Comparison of ENCODE assay signal across 17 cellular contexts in genomic region chr17:16961792-16962191, GRCh38. TPM values are rescaled to one million over a fixed set of nuclear protein-coding genes. Genes with fewer than 3 reads are reported as not detected.
DNase-seq lines count a peak whose midpoint lies in the region; ATAC-seq, FAIRE-seq and TF ChIP-seq lines count a peak whose summit lies in the region.
"Had no signal": no experiment of that assay in that cellular context is flagged by ENCODE, and none has a peak within 500 bp of the region (broad histone marks: within the 10 kb centered on the region; RNA-seq: fewer than 3 reads in every experiment).

No MANE protein-coding gene starts in this region.

- H3K4me3 ChIP-seq in IMR-90 (ENCODE audit: insufficient read depth, low read depth, low read length) = no peak overlapping the region
- H3K4me3 ChIP-seq: BLaER1, GM23248 had no signal

- no peak overlapping the region for H4K5ac ChIP-seq in IMR-90 (ENCODE audit: low read depth, low read length)

- in situ Hi-C loops in IMR-90 (cut with MboI; ENCODE audit: low sequenced_read_pairs) = no loop called here

- H3K79me1 ChIP-seq in IMR-90 (ENCODE audit: low read depth in 1 of 2, low read length in 2 of 2) = no peaks in the 10 kb centered on the region

- H3K4me3 Mint-ChIP-seq in activated B cell treated with CpG ODN at 0.5 μM for 24 hours = peak overlapping the region; percentile 25
- peak overlapping the region; percentile 10 for H3K4me3 Mint-ChIP-seq in stimulated activated memory B cell treated with anti-CD40 and anti-IgM and Interleukin-4, amounts not matched to agents 10 μg/mL and 1 μg/mL and 100 μg/mL, for 72 hours
- H3K4me3 Mint-ChIP-seq: CD8-positive, alpha-beta memory T cell had no signal

- no peak overlapping the region for H3K4me2 ChIP-seq in IMR-90 (ENCODE audit: low read depth, low read length)
- H3K4me2 ChIP-seq: BLaER1 had no signal

- dilution Hi-C loops in IMR-90 (cut with HindIII; ENCODE audit: low sequenced_read_pairs, unreplicated experiment) = no loop called here

- H3K36me3 ChIP-seq in IMR-90 (ENCODE audit: control insufficient read depth, insufficient read depth, low read length) = no peaks in the 10 kb centered on the region
- H3K36me3 ChIP-seq: BLaER1 had no signal

- H3K56ac ChIP-seq in IMR-90 (ENCODE audit: extremely low read depth, insufficient read depth, low read length) = no peak overlapping the region

- H3K9me3 Mint-ChIP-seq in activated B cell treated with CpG ODN at 0.5 μM for 24 hours = peaks cover 12% of the 10 kb centered on the region
- peaks cover 3% of the 10 kb centered on the region for H3K9me3 Mint-ChIP-seq in stimulated activated memory B cell treated with anti-CD40 and anti-IgM and Interleukin-4, amounts not matched to agents 10 μg/mL and 1 μg/mL and 100 μg/mL, for 72 hours
- H3K9me3 Mint-ChIP-seq: CD8-positive, alpha-beta memory T cell had no signal

- no peak overlapping the region for H2BK5ac ChIP-seq in IMR-90 (ENCODE audit: low read depth, low read length, poor library complexity, severe bottlenecking)

- H3K14ac ChIP-seq in IMR-90 (replicated peaks; ENCODE audit: low read depth, low read length) = no peak overlapping the region

- H4K91ac ChIP-seq in IMR-90 (ENCODE audit: insufficient read depth, low read depth, low read length) = no peak overlapping the region

- no peak overlapping the region for H2AK9ac ChIP-seq in IMR-90 (replicated peaks; ENCODE audit: low read depth, low read length, poor library complexity)

- CTCF ChIA-PET in IMR-90 (lab: Yijun Ruan, JAX) = no interaction called here
- CTCF ChIA-PET in activated B cell treated with CpG ODN at 0.5 μM for 24 hours (lab: Charles Lee) = no interaction called here

- peaks cover 79% of the 10 kb centered on the region for H3K36me3 Mint-ChIP-seq in activated B cell treated with CpG ODN at 0.5 μM for 24 hours (ENCODE audit: low read depth)
- peaks cover 86% of the 10 kb centered on the region for H3K36me3 Mint-ChIP-seq in stimulated activated memory B cell treated with anti-CD40 and anti-IgM and Interleukin-4, amounts not matched to agents 10 μg/mL and 1 μg/mL and 100 μg/mL, for 72 hours

- no peak overlapping the region for H2BK120ac ChIP-seq in IMR-90 (ENCODE audit: low read depth, low read length)

- DNase-seq in GM12891 (ENCODE audit: insufficient read length, low spot score) = no peak
- DNase-seq in IMR-90 = no peak
- no peak for DNase-seq in activated B cell treated with CpG ODN at 0.5 μM for 24 hours
- no peak for DNase-seq in kidney tubule cell (ENCODE audit: low spot score)
- DNase-seq: Caco-2; CD8-positive, alpha-beta memory T cell; DND-41; GF-D8; GM23248 had no signal

- H3K27ac Mint-ChIP-seq in activated B cell treated with CpG ODN at 0.5 μM for 24 hours = peak overlapping the region; percentile 76
- H3K27ac Mint-ChIP-seq in stimulated activated memory B cell treated with anti-CD40 and anti-IgM and Interleukin-4, amounts not matched to agents 10 μg/mL and 1 μg/mL and 100 μg/mL, for 72 hours = peak overlapping the region; percentile 98
- H3K27ac Mint-ChIP-seq: CD8-positive, alpha-beta memory T cell had no signal

- peak; percentile 43 for FAIRE-seq in GM12891 (lab: Jason Lieb, UNC)
- FAIRE-seq: A204.1, H54 had no signal

- TF ChIP-seq POLR2A in GM12891 (IDR thresholded peaks at IDR 0.05; ENCODE audit: low read depth, low read length) (no peak), IMR-90 (IDR thresholded peaks at IDR 0.05; ENCODE audit: low read depth, low read length) (no peak)

- H2AK5ac ChIP-seq in IMR-90 (ENCODE audit: low read depth, low read length) = no peak overlapping the region

- no TSS peak for BruUV-seq in IMR-90 (replicated peaks; lab: Mats Ljungman, UMichigan)

- H3K27me3 ChIP-seq in IMR-90 (ENCODE audit: control insufficient read depth, insufficient read depth, low read length) = peaks cover 14% of the 10 kb centered on the region
- H3K27me3 ChIP-seq: BLaER1 had no signal

- H2BK20ac ChIP-seq in IMR-90 (ENCODE audit: low read depth, low read length) = no peak overlapping the region

- ATAC-seq in IMR-90 (ENCODE audit: low read depth) = no peak
- no peak for ATAC-seq in activated B cell treated with CpG ODN at 0.5 μM for 24 hours (ENCODE audit: low read depth)
- ATAC-seq in stimulated activated memory B cell treated with anti-CD40 and anti-IgM and Interleukin-4, amounts not matched to agents 10 μg/mL and 1 μg/mL and 100 μg/mL, for 72 hours = peak; percentile 59
- no peak for ATAC-seq in GM19395 (IDR thresholded peaks at IDR 0.05; ENCODE audit: unreplicated experiment)
- ATAC-seq in HG03469 (IDR thresholded peaks at IDR 0.05; ENCODE audit: unreplicated experiment) = no peak

- H3K27ac ChIP-seq in IMR-90 (ENCODE audit: insufficient read depth, low read length) = no peak overlapping the region
- H3K27ac ChIP-seq: BLaER1, GM23248 had no signal

- no peaks in the 10 kb centered on the region for H3K27me3 Mint-ChIP-seq in activated B cell treated with CpG ODN at 0.5 μM for 24 hours
- no peaks in the 10 kb centered on the region for H3K27me3 Mint-ChIP-seq in stimulated activated memory B cell treated with anti-CD40 and anti-IgM and Interleukin-4, amounts not matched to agents 10 μg/mL and 1 μg/mL and 100 μg/mL, for 72 hours

- H3K9me1 ChIP-seq in IMR-90 (ENCODE audit: insufficient read depth, low read length) = no peaks in the 10 kb centered on the region

- peaks cover 4% of the 10 kb centered on the region; the same call in 1 of the 2 replicates for H3K9me3 ChIP-seq in IMR-90 (ENCODE audit: control insufficient read depth, insufficient read depth, low read length)

- H3K23ac ChIP-seq in IMR-90 (ENCODE audit: low read depth, low read length) = no peak overlapping the region

- intact Hi-C loops in IMR-90 (cut with micrococcal nuclease) (no loop called here), activated B cell treated with CpG ODN at 0.5 μM for 24 hours (cut with micrococcal nuclease) (loop anchor here (2.0 kb wide), 1 partner anchor 13 kb away; no protein-coding TSS in a partner anchor)

- no peak overlapping the region for H3K18ac ChIP-seq in IMR-90 (ENCODE audit: low read depth, low read length)

- H3K4ac ChIP-seq in IMR-90 (ENCODE audit: low read depth, low read length) = no peak overlapping the region

- no peak for TF ChIP-seq RAD21 in IMR-90 (IDR thresholded peaks at IDR 0.05; ENCODE audit: low read length)

- no peak overlapping the region for H3K9ac ChIP-seq in IMR-90 (ENCODE audit: low read depth, low read length)
- H3K9ac ChIP-seq: BLaER1, GM23248 had no signal

- POLR2A ChIA-PET in IMR-90 (lab: Charles Lee; ENCODE audit: unreplicated experiment) (no interaction called here), activated B cell treated with CpG ODN at 0.5 μM for 24 hours (lab: Charles Lee) (interaction anchor here (1.0 to 21.2 kb wide), 3 partner anchors 16 to 29 kb away, joined by 3 to 948 read pairs (median 337); no protein-coding TSS in a partner anchor)

- H4K8ac ChIP-seq in IMR-90 (ENCODE audit: low read depth in 2 of 2, low read length in 2 of 2) = no peak overlapping the region

- peaks cover 90% of the 10 kb centered on the region for H3K4me1 Mint-ChIP-seq in activated B cell treated with CpG ODN at 0.5 μM for 24 hours
- peaks cover 98% of the 10 kb centered on the region for H3K4me1 Mint-ChIP-seq in stimulated activated memory B cell treated with anti-CD40 and anti-IgM and Interleukin-4, amounts not matched to agents 10 μg/mL and 1 μg/mL and 100 μg/mL, for 72 hours
- H3K4me1 Mint-ChIP-seq: CD8-positive, alpha-beta memory T cell had no signal

- H2AFZ ChIP-seq in IMR-90 (replicated peaks; ENCODE audit: low read length, poor library complexity) = peak overlapping the region; percentile 5
- H2AFZ ChIP-seq: GM23248 had no signal

- no peak overlapping the region for H2BK15ac ChIP-seq in IMR-90 (ENCODE audit: low read depth, low read length)

- TF ChIP-seq CTCF in IMR-90 (conservative IDR thresholded peaks at IDR 0.05; ENCODE audit: low read depth, low read length) = no peak
- no peak for TF ChIP-seq CTCF in activated B cell treated with CpG ODN at 0.5 μM for 24 hours (IDR thresholded peaks at IDR 0.05)

- no peaks in the 10 kb centered on the region for H3K4me1 ChIP-seq in IMR-90 (ENCODE audit: control insufficient read depth, insufficient read depth, low read length)
- H3K4me1 ChIP-seq: BLaER1, Caco-2 had no signal

- WGBS in IMR-90 (ENCODE audit: extremely low coverage in 2 of 2, insufficient read length in 1 of 2), 2 experiments = 55% methylated on average over 3 of the region's 3 CpGs; no CpG with 5 or more reads in 1 of the 2 experiments

- H4K20me1 ChIP-seq in IMR-90 (ENCODE audit: insufficient read depth, low read length) = no peaks in the 10 kb centered on the region
- H4K20me1 ChIP-seq: BLaER1 had no signal

TF ChIP-seq in GM12891, 5 proteins besides CTCF, POLR2A, EP300 and RAD21:
- no peak for TF ChIP-seq POU2F2 (IDR thresholded peaks at IDR 0.05; ENCODE audit: low read depth, low read length)
- 0 out of 2 replicates have a peak, but pooled peaks have one; percentile 12 for TF ChIP-seq SPI1 (IDR thresholded peaks at IDR 0.05; ENCODE audit: low read depth, low read length)

TF ChIP-seq in IMR-90, 13 proteins besides CTCF, POLR2A, EP300 and RAD21 (continues in another document):
- no peak for TF ChIP-seq BHLHE40 (IDR thresholded peaks at IDR 0.05; ENCODE audit: low read depth, low read length)
- TF ChIP-seq, protein P1, sequence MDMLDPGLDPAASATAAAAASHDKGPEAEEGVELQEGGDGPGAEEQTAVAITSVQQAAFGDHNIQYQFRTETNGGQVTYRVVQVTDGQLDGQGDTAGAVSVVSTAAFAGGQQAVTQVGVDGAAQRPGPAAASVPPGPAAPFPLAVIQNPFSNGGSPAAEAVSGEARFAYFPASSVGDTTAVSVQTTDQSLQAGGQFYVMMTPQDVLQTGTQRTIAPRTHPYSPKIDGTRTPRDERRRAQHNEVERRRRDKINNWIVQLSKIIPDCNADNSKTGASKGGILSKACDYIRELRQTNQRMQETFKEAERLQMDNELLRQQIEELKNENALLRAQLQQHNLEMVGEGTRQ (IDR thresholded peaks at IDR 0.05; ENCODE audit: low read depth, low read length) = no peak
- TF ChIP-seq RCOR1 (IDR thresholded peaks at IDR 0.05; ENCODE audit: insufficient replicate concordance, low read length) = no peak
- TF ChIP-seq SMC3 (IDR thresholded peaks at IDR 0.05; ENCODE audit: low read depth, low read length) = no peak
- no peak for TF ChIP-seq NFE2L2 (IDR thresholded peaks at IDR 0.05; ENCODE audit: low read depth, low read length)
- TF ChIP-seq CEBPB (IDR thresholded peaks at IDR 0.05; ENCODE audit: low read depth, low read length) = no peak

RNA-seq across cellular contexts. Expression of gene TNFRSF13B, which starts 10.1 kb away (rescaled TPM):
- polyA plus RNA-seq in GM12891 (2012; ENCODE audit: low read depth, missing spikeins) = 125 TPM
- not detected in 2 replicates for total RNA-seq in IMR-90 (2012; rRNA removed)
- polyA plus RNA-seq in IMR-90 (2012; rRNA removed) = not detected in 2 replicates
- polyA plus RNA-seq in IMR-90 (2012; cell fraction: cytosol; rRNA removed) = not detected in 2 replicates
- polyA plus RNA-seq in IMR-90 (2012; cell fraction: nucleus; rRNA removed; ENCODE audit: low replicate concordance) = not detected in 2 replicates
- total RNA-seq in activated B cell treated with CpG ODN at 0.5 μM for 24 hours = 316 and 342 TPM in 2 replicates
- total RNA-seq: Caco-2; CD8-positive, alpha-beta memory T cell; GM23248; HT-29 had no signal
- polyA plus RNA-seq: AG04450; CD8-positive, alpha-beta memory T cell; GM23248 had no signal

Comparison
In these comparisons a context has a peak if more than half of its experiments do, and no peak if none do; other contexts are left out.
1. RNA of gene TNFRSF13B, which starts 10.1 kb away (total RNA-seq): 316 to 342 TPM in activated B cell treated with CpG ODN at 0.5 μM for 24 hours; not detected in IMR-90; every median in the first group is over 100 times any median in the second.